Comparison of ENCODE assay signal across 14 cellular contexts in the genomic region with DNA sequence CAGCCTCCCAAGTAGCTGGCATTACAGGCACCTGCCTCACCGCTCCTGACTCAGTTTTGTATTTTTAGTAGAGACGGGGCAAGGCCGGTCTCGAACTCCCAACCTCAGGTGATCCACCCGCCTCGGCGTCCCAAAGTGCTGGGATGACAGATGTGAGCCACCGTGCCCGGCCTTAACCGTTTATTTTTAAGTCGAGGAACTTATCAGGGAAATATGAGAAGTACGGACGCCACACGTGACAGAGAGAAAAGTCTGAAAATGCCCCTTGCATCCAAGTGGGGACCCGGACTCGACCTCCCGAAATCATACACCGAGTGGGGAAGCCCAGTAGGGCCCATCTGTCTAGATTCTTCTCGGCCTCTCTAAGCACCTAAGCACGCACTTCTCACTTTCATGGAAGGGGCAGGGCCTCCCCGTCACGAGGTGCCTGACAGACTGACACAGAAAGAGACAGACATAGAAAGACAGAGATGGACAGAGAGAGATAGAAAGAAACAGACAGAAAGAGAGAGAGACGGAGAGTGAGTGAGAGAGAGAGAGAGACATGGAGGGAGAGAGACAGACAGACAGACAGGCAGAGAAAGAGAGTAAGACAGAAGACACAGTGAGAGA.
DNase-seq lines count a peak whose midpoint lies in the region; ATAC-seq and TF ChIP-seq lines count a peak whose summit lies in the region.
"Had no signal": no experiment of that assay in that cellular context is flagged by ENCODE, and none has a peak within 500 bp of the region (broad histone marks: within the 10 kb centered on the region; RNA-seq: fewer than 3 reads in every experiment).

No MANE protein-coding gene starts in this region.

- intact Hi-C loops in Calu3 (cut with micrococcal nuclease; ENCODE audit: unreplicated experiment), result no loop called here

- no peaks in the 10 kb centered on the region for H3K4me1 ChIP-seq in RWPE2 (ENCODE audit: insufficient read depth, poor library complexity, severe bottlenecking)
- H3K4me1 ChIP-seq: BLaER1, Caco-2 had no signal

- no peak for ATAC-seq in RWPE2 (ENCODE audit: low read depth)
- no peak for ATAC-seq in activated T-cell treated with anti-CD3 and anti-CD28 coated beads, Interleukin-2, amount 50 U/mL, for 4 hours

- H3K9me3 Mint-ChIP-seq in Calu3 (ENCODE audit: low read depth, unreplicated experiment), result no peaks in the 10 kb centered on the region
- H3K9me3 Mint-ChIP-seq in activated T-cell treated with anti-CD3 and anti-CD28 coated beads, Interleukin-2, amount 50 U/mL, for 4 hours, result no peaks in the 10 kb centered on the region

- no peaks in the 10 kb centered on the region for H3K36me3 ChIP-seq in RWPE2 (ENCODE audit: low read depth)
- H3K36me3 ChIP-seq: BLaER1, MG63 had no signal

- DNase-seq in Calu3 (no peak), RWPE2 (ENCODE audit: low spot score) (no peak), mesenteric fat pad (ENCODE audit: low spot score) (peak; percentile 35)
- no peak for DNase-seq in activated naive CD4-positive, alpha-beta T cell treated with anti-CD3 and anti-CD28 coated beads, Interleukin-2, amount 50 U/mL, for 16 hours
- DNase-seq in stimulated activated CD4-positive, alpha-beta T cell treated with anti-CD3 and anti-CD28 coated beads, Interleukin-2, amount 100 ng/mL, for 24 hours, result no peak
- DNase-seq in activated T-cell treated with anti-CD3 and anti-CD28 coated beads, Interleukin-2, amount 50 U/mL, for 4 hours, result no peak
- DNase-seq: CD4-positive, alpha-beta memory T cell; GDM1; NCI-H1694 treated with DMSO at 0.1 percent for 48 hours; NCI-H446 treated with DMSO at 0.1 percent for 48 hours had no signal

- TF ChIP-seq CTCF in 22Rv1 (IDR thresholded peaks at IDR 0.05) (0 out of 2 replicates have a peak, but pooled peaks have one; percentile 7), Calu3 (IDR thresholded peaks at IDR 0.05; ENCODE audit: unreplicated experiment) (peak; percentile 11), RWPE2 (IDR thresholded peaks at IDR 0.05; ENCODE audit: poor library complexity, severe bottlenecking) (peak; percentile 69)

- CTCF ChIA-PET in Calu3 (lab: Charles Lee), result no interaction called here

- no peak overlapping the region for H3K27ac ChIP-seq in 22Rv1
- H3K27ac ChIP-seq in RWPE2 (ENCODE audit: poor library complexity, severe bottlenecking), result no peak overlapping the region
- H3K27ac ChIP-seq: BLaER1 had no signal

- H3K4me3 Mint-ChIP-seq in Calu3 (ENCODE audit: low read depth, unreplicated experiment), result no peak overlapping the region
- no peak overlapping the region for H3K4me3 Mint-ChIP-seq in activated T-cell treated with anti-CD3 and anti-CD28 coated beads, Interleukin-2, amount 50 U/mL, for 4 hours
- H3K4me3 Mint-ChIP-seq: CD4-positive, alpha-beta memory T cell had no signal

- H3K27ac Mint-ChIP-seq in Calu3 (ENCODE audit: unreplicated experiment), result no peak overlapping the region
- H3K27ac Mint-ChIP-seq: CD4-positive, alpha-beta memory T cell had no signal

- no peaks in the 10 kb centered on the region for H3K9me3 ChIP-seq in RWPE2 (ENCODE audit: severe bottlenecking)
- H3K9me3 ChIP-seq: Caco-2, MG63 had no signal

- peaks cover 5% of the 10 kb centered on the region for H3K27me3 ChIP-seq in RWPE2 (ENCODE audit: insufficient read depth, poor library complexity, severe bottlenecking)
- H3K27me3 ChIP-seq: BLaER1, MG63 had no signal

- BruUV-seq in Calu3 (replicated peaks; lab: Mats Ljungman, UMichigan), result no TSS peak

- no peak overlapping the region for H3K4me3 ChIP-seq in RWPE2 (ENCODE audit: severe bottlenecking)
- H3K4me3 ChIP-seq: BLaER1, MG63 had no signal

- no peaks in the 10 kb centered on the region for H3K36me3 Mint-ChIP-seq in Calu3 (ENCODE audit: insufficient read depth, unreplicated experiment)
- H3K36me3 Mint-ChIP-seq in activated T-cell treated with anti-CD3 and anti-CD28 coated beads, Interleukin-2, amount 50 U/mL, for 4 hours (ENCODE audit: insufficient read depth), result no peaks in the 10 kb centered on the region
- H3K36me3 Mint-ChIP-seq: CD4-positive, alpha-beta memory T cell had no signal

- H3K27me3 Mint-ChIP-seq in Calu3 (ENCODE audit: unreplicated experiment), result no peaks in the 10 kb centered on the region
- no peaks in the 10 kb centered on the region for H3K27me3 Mint-ChIP-seq in activated T-cell treated with anti-CD3 and anti-CD28 coated beads, Interleukin-2, amount 50 U/mL, for 4 hours (ENCODE audit: low read depth)
- H3K27me3 Mint-ChIP-seq: CD4-positive, alpha-beta memory T cell had no signal

- no peaks in the 10 kb centered on the region for H3K4me1 Mint-ChIP-seq in Calu3 (ENCODE audit: low read depth, unreplicated experiment)
- no peaks in the 10 kb centered on the region for H3K4me1 Mint-ChIP-seq in activated T-cell treated with anti-CD3 and anti-CD28 coated beads, Interleukin-2, amount 50 U/mL, for 4 hours (ENCODE audit: low read depth)
- H3K4me1 Mint-ChIP-seq: CD4-positive, alpha-beta memory T cell had no signal

Comparison
In these comparisons a context has a peak if more than half of its experiments do, and no peak if none do; other contexts are left out.
1. CTCF ChIP-seq: peak in every context shown above with its lines; median percentile 69 in RWPE2; 11 in Calu3; 7 in 22Rv1.